8 cellular contexts compared by ENCODE assay signal in genomic region chr20:57596998-57597939, GRCh38. TPM values are rescaled to one million over a fixed set of nuclear protein-coding genes. Genes with fewer than 3 reads are reported as not detected.
DNase-seq lines count a peak whose midpoint lies in the region; ATAC-seq and TF ChIP-seq lines count a peak whose summit lies in the region.

No MANE protein-coding gene starts in this region.

- DNase-seq in AG09319 (ENCODE audit: extremely low read depth, low read depth) (no peak), MM.1S (peak; percentile 39), iris pigment epithelial cell (ENCODE audit: low read depth) (peak; percentile 30)
- DNase-seq in stimulated activated CD4-positive, alpha-beta T cell treated with anti-CD3 and anti-CD28 coated beads, Interleukin-1b, Interleukin-23, amount 100 ng/mL, for 48 hours = peak; percentile 58

- ATAC-seq in GM19023 (IDR thresholded peaks at IDR 0.05; ENCODE audit: unreplicated experiment) (peak; percentile 53), GM21381 (IDR thresholded peaks at IDR 0.05; ENCODE audit: unreplicated experiment) (no peak)

- peaks cover 18% of the 10 kb centered on the region for H3K4me1 Mint-ChIP-seq in brain

- no peaks in the 10 kb centered on the region for H3F3A ChIP-seq in MM.1S (ENCODE audit: insufficient read depth, low read length)

- H3K4me3 Mint-ChIP-seq in brain = no peak overlapping the region

- H2AFZ ChIP-seq in MM.1S (ENCODE audit: low read length) = peak overlapping the region; percentile 47; the same call in 1 of the 2 replicates

- H3K9ac ChIP-seq in MM.1S (ENCODE audit: low read length) = no peak overlapping the region; the same call in 1 of the 2 replicates

- 0 out of 2 replicates have a peak overlapping the region, but pooled peaks have one; percentile 26 for H3K4me3 ChIP-seq in MM.1S (ENCODE audit: low read length)

- no peaks in the 10 kb centered on the region for H4K20me1 ChIP-seq in MM.1S (ENCODE audit: insufficient read depth, low read length)

- H3K27ac ChIP-seq in MM.1S (ENCODE audit: low read length) (no peak overlapping the region), VCaP (peak overlapping the region; percentile 44; the same call in 1 of the 2 replicates)

- H3K27me3 Mint-ChIP-seq in brain = peaks cover 12% of the 10 kb centered on the region

- H3K36me3 Mint-ChIP-seq in brain = no peaks in the 10 kb centered on the region

- no peaks in the 10 kb centered on the region for H3K36me3 ChIP-seq in MM.1S (replicated peaks; ENCODE audit: insufficient read depth, low read length)

- peak overlapping the region; percentile 75 for H3K4me2 ChIP-seq in MM.1S (ENCODE audit: low read depth, low read length)

- no peaks in the 10 kb centered on the region for H3K4me1 ChIP-seq in MM.1S (ENCODE audit: low read length)

- TF ChIP-seq CTCF in AG09319 (IDR thresholded peaks at IDR 0.05; ENCODE audit: low read depth, low read length) (peak; percentile 69), MM.1S (IDR thresholded peaks at IDR 0.05; ENCODE audit: low read length) (peak; percentile 89), VCaP (conservative IDR thresholded peaks at IDR 0.05) (peak; percentile 98), brain (conservative IDR thresholded peaks at IDR 0.05) (peak; percentile 99 to 100)

- H3K79me2 ChIP-seq in MM.1S (ENCODE audit: low read length) = no peaks in the 10 kb centered on the region

- H3K27me3 ChIP-seq in MM.1S (replicated peaks; ENCODE audit: insufficient read depth, low read length) = peaks cover 20% of the 10 kb centered on the region

- H3K27ac Mint-ChIP-seq in brain = peak overlapping the region in 1 of 5 experiments; percentile 40

- H3K9me3 Mint-ChIP-seq in brain = peaks cover 0 to 12% (median 0%) of the 10 kb centered on the region in 5 experiments

- H3K9me2 ChIP-seq in MM.1S (replicated peaks; ENCODE audit: insufficient read depth, low read length) = no peaks in the 10 kb centered on the region

- no peaks in the 10 kb centered on the region for H3K9me3 ChIP-seq in MM.1S (replicated peaks; ENCODE audit: insufficient read depth, low read length)

RNA-seq across cellular contexts. Expression of gene ZBP1, which starts 23.0 kb away (rescaled TPM):
- polyA plus RNA-seq in brain (ENCODE audit: insufficient read depth, low read depth, low replicate concordance) = not detected

RNA-seq across cellular contexts. Expression of gene PCK1, which starts 36.4 kb away (rescaled TPM):
- 0.70 TPM for polyA plus RNA-seq in brain (ENCODE audit: insufficient read depth, low read depth, low replicate concordance)
